In genomic region chr20:43920797-43921196, GRCh38 we compare ENCODE assay signal across 23 cellular contexts.
"Had no signal": no experiment of that assay in that cellular context is flagged by ENCODE, and none has a peak within 500 bp of the region (broad histone marks: within the 10 kb centered on the region; RNA-seq: fewer than 3 reads in every experiment).

No MANE protein-coding gene starts in this region.

- H3K36me3 ChIP-seq: colonic mucosa, heart left ventricle, neutrophil, right lobe of liver, tibial artery, upper lobe of left lung had no signal

- H3K4me3 ChIP-seq: colonic mucosa, heart left ventricle, lung, psoas muscle, right lobe of liver, tibial artery, upper lobe of left lung had no signal

- H3K9me3 ChIP-seq: colonic mucosa, heart left ventricle, neutrophil, psoas muscle, right lobe of liver, tibial artery, upper lobe of left lung had no signal

- H3K9me3 Mint-ChIP-seq: endodermal cell; natural killer cell treated with Interleukin-12 subunit alpha and Interleukin-12 subunit beta and Interleukin-15 and Interleukin-18, amount 100 ng/mL, for 72 hours; stimulated activated memory B cell treated with anti-CD40 and anti-IgM and Interleukin-4, amounts not matched to agents 10 μg/mL and 1 μg/mL and 100 μg/mL, for 72 hours; stimulated activated naive CD8-positive, alpha-beta T cell treated with anti-CD3 and anti-CD28 coated beads, Interleukin-15, Interleukin-2, amounts not matched to agents 100 ng/mL and 50 ng/mL, for 24 hours had no signal

- ATAC-seq: foreskin keratinocyte; heart left ventricle; left colon; left ventricle myocardium superior; natural killer cell treated with Interleukin-12 subunit alpha and Interleukin-12 subunit beta and Interleukin-15 and Interleukin-18, amount 100 ng/mL, for 72 hours; psoas muscle; right lobe of liver; stimulated activated memory B cell treated with anti-CD40 and anti-IgM and Interleukin-4, amounts not matched to agents 10 μg/mL and 1 μg/mL and 100 μg/mL, for 72 hours had no signal

- DNase-seq: colonic mucosa; dermis blood vessel endothelial cell; endodermal cell; erythroblast; foreskin keratinocyte; heart left ventricle; hippocampal formation; left colon; left ventricle myocardium superior; mesenchymal stem cell; midbrain; psoas muscle; retina; right lobe of liver; stimulated activated CD4-positive, alpha-beta T cell treated with anti-CD3 and anti-CD28 coated beads, Interleukin-1b, Interleukin-23, amount 100 ng/mL, for 48 hours; stimulated activated CD4-positive, alpha-beta T cell treated with anti-CD3 and anti-CD28 coated beads, Interleukin-4, amount 100 ng/mL, for 24 hours; tibial artery; upper lobe of left lung had no signal

- H3K27ac Mint-ChIP-seq: endodermal cell; stimulated activated memory B cell treated with anti-CD40 and anti-IgM and Interleukin-4, amounts not matched to agents 10 μg/mL and 1 μg/mL and 100 μg/mL, for 72 hours; stimulated activated naive CD8-positive, alpha-beta T cell treated with anti-CD3 and anti-CD28 coated beads, Interleukin-15, Interleukin-2, amounts not matched to agents 100 ng/mL and 50 ng/mL, for 24 hours had no signal

- H3K36me3 Mint-ChIP-seq: natural killer cell treated with Interleukin-12 subunit alpha and Interleukin-12 subunit beta and Interleukin-15 and Interleukin-18, amount 100 ng/mL, for 72 hours; stimulated activated memory B cell treated with anti-CD40 and anti-IgM and Interleukin-4, amounts not matched to agents 10 μg/mL and 1 μg/mL and 100 μg/mL, for 72 hours had no signal

- H3K4me1 ChIP-seq: colonic mucosa, foreskin keratinocyte, psoas muscle, right lobe of liver had no signal

- H3K4me3 Mint-ChIP-seq: endodermal cell; natural killer cell treated with Interleukin-12 subunit alpha and Interleukin-12 subunit beta and Interleukin-15 and Interleukin-18, amount 100 ng/mL, for 72 hours; stimulated activated memory B cell treated with anti-CD40 and anti-IgM and Interleukin-4, amounts not matched to agents 10 μg/mL and 1 μg/mL and 100 μg/mL, for 72 hours; stimulated activated naive CD8-positive, alpha-beta T cell treated with anti-CD3 and anti-CD28 coated beads, Interleukin-15, Interleukin-2, amounts not matched to agents 100 ng/mL and 50 ng/mL, for 24 hours had no signal

- H3K27ac ChIP-seq: colonic mucosa, foreskin keratinocyte, heart left ventricle, neutrophil, psoas muscle, right lobe of liver, tibial artery, upper lobe of left lung had no signal
